Comparison of ENCODE assay signal across 10 cellular contexts in genomic region chr2:222796413-222797103, GRCh38.
DNase-seq lines count a peak whose midpoint lies in the region; ATAC-seq, FAIRE-seq and TF ChIP-seq lines count a peak whose summit lies in the region.
"Had no signal": no experiment of that assay in that cellular context is flagged by ENCODE, and none has a peak within 500 bp of the region (broad histone marks: within the 10 kb centered on the region; RNA-seq: fewer than 3 reads in every experiment).

No MANE protein-coding gene starts in this region.

- H2AFZ ChIP-seq in SK-N-SH (ENCODE audit: low read depth) (no peak overlapping the region), Karpas-422 (ENCODE audit: low read length) (no peak overlapping the region)

- intact Hi-C loops in ascending aorta (cut with DNase I) (no loop called here), left colon (cut with DNase I, micrococcal nuclease) (loop anchor here in 1 of 2 donors (10.0 kb wide), 1 partner anchor 92 kb away; no protein-coding TSS in a partner anchor)

- H3K4me1 ChIP-seq in SK-N-SH (ENCODE audit: control insufficient read depth in 1 of 2, insufficient read depth in 2 of 2, low read depth in 1 of 2, low read length in 1 of 2) (peaks cover 0 to 5% of the 10 kb centered on the region in 2 experiments; a peak in 3 of 4 replicates), ascending aorta (peaks cover 0 to 29% of the 10 kb centered on the region in 2 donors), Karpas-422 (ENCODE audit: low read length) (peaks cover 52% of the 10 kb centered on the region)

- H4K20me1 ChIP-seq in SK-N-SH (ENCODE audit: insufficient read depth) (no peaks in the 10 kb centered on the region), Karpas-422 (ENCODE audit: insufficient read depth, low read depth, low read length) (no peaks in the 10 kb centered on the region)

- DNase-seq in SK-N-SH (no peak), ascending aorta (ENCODE audit: low spot score in 2 of 2) (no peak), left colon (peak; percentile 24 to 58), Karpas-422 (no peak), urothelium cell line (ENCODE audit: low spot score) (no peak)
- DNase-seq: activated CD4-positive, alpha-beta T cell treated with anti-CD3 and anti-CD28 coated beads for 4 hours had no signal

- H3K9me3 ChIP-seq in SK-N-SH (no peaks in the 10 kb centered on the region), ascending aorta (no peaks in the 10 kb centered on the region), Karpas-422 (ENCODE audit: low read length) (no peaks in the 10 kb centered on the region)

- TF ChIP-seq CTCF in SK-N-SH (IDR thresholded peaks at IDR 0.05) = no peak
- no peak for TF ChIP-seq CTCF in ascending aorta (IDR thresholded peaks at IDR 0.05)

- CTCF ChIA-PET in SK-N-SH (lab: Yijun Ruan, JAX) = interaction anchor here (0.6 to 3.0 kb wide), 18 partner anchors 11 to 143 kb away, joined by 3 to 12 read pairs (median 4); partner anchors contain the start of gene ACSL3

- no peak overlapping the region for H3K4me2 ChIP-seq in SK-N-SH
- H3K4me2 ChIP-seq in Karpas-422 (ENCODE audit: low read depth, low read length, poor library complexity, severe bottlenecking) = no peak overlapping the region

- H3K79me2 ChIP-seq in SK-N-SH (ENCODE audit: insufficient read depth) (no peaks in the 10 kb centered on the region), Karpas-422 (ENCODE audit: low read length) (no peaks in the 10 kb centered on the region)

- no peaks in the 10 kb centered on the region for H3K9me2 ChIP-seq in SK-N-SH
- H3K9me2 ChIP-seq in Karpas-422 (replicated peaks; ENCODE audit: insufficient read depth, low read length) = no peaks in the 10 kb centered on the region

- no peak overlapping the region for H3K4me3 ChIP-seq in SK-N-SH (ENCODE audit: low read depth in 2 of 2, low read length in 1 of 2)
- H3K4me3 ChIP-seq in ascending aorta = no peak overlapping the region
- no peak overlapping the region for H3K4me3 ChIP-seq in Karpas-422 (ENCODE audit: low read length)

- ATAC-seq in SK-N-SH treated with all-trans-retinoic acid at 6 μM for 48 hours (0 out of 3 replicates have a peak, but pooled peaks have one; percentile 16), left colon (peak; percentile 73), HG02678 (IDR thresholded peaks at IDR 0.05; ENCODE audit: unreplicated experiment) (no peak)

- no peak overlapping the region for H3K27ac ChIP-seq in SK-N-SH (ENCODE audit: low read depth in 2 of 2, low read length in 1 of 2)
- peak overlapping the region; percentile 45 to 54 for H3K27ac ChIP-seq in ascending aorta
- peak overlapping the region; percentile 1 for H3K27ac ChIP-seq in temporal lobe (ENCODE audit: low read depth, low read length)
- H3K27ac ChIP-seq in Karpas-422 (ENCODE audit: low read length) = no peak overlapping the region

- no peak for FAIRE-seq in urothelium cell line (lab: Jason Lieb, UNC)
- FAIRE-seq: H54 had no signal

- H3K9ac ChIP-seq in SK-N-SH (no peak overlapping the region), Karpas-422 (ENCODE audit: low read length) (no peak overlapping the region)

- 75% methylated on average over 5 of the region's 5 CpGs for WGBS in SK-N-SH (ENCODE audit: low lambda C conversion rate)

- TF ChIP-seq EP300 in SK-N-SH (IDR thresholded peaks at IDR 0.05; ENCODE audit: borderline replicate concordance in 1 of 2, low read depth in 1 of 2, low read length in 1 of 2) = no peak

- H3F3A ChIP-seq in SK-N-SH (replicated peaks; ENCODE audit: insufficient read depth) = peaks cover 5% of the 10 kb centered on the region

- H3K36me3 ChIP-seq in SK-N-SH (replicated peaks in 1 of 2; ENCODE audit: control insufficient read depth in 1 of 2, insufficient read depth in 2 of 2, low read length in 1 of 2) (no peaks in the 10 kb centered on the region), ascending aorta (no peaks in the 10 kb centered on the region), Karpas-422 (ENCODE audit: insufficient read depth, low read length) (no peaks in the 10 kb centered on the region)

- H3K27me3 ChIP-seq in SK-N-SH (ENCODE audit: insufficient read depth) = no peaks in the 10 kb centered on the region
- H3K27me3 ChIP-seq in ascending aorta = no peaks in the 10 kb centered on the region
- no peaks in the 10 kb centered on the region for H3K27me3 ChIP-seq in Karpas-422 (ENCODE audit: low read length)

- POLR2A ChIA-PET in SK-N-SH (lab: Yijun Ruan, JAX) = no interaction called here

- no peak for TF ChIP-seq RAD21 in SK-N-SH (IDR thresholded peaks at IDR 0.05; ENCODE audit: low read length)

TF ChIP-seq in SK-N-SH treated with all-trans-retinoic acid at 6 μM for 48 hours, 23 proteins besides CTCF, POLR2A, EP300 and RAD21:
- no peak for TF ChIP-seq ZNF8 (CRISPR knock-in tag; IDR thresholded peaks at IDR 0.05)
- TF ChIP-seq ZFP3 (CRISPR knock-in tag; IDR thresholded peaks at IDR 0.05) = no peak
TF ChIP-seq in SK-N-SH treated with all-trans-retinoic acid at 6 μM for 48 hours: peak in this region for 0.

TF ChIP-seq in SK-N-SH, 30 proteins besides CTCF, POLR2A, EP300 and RAD21:
- TF ChIP-seq YY1 (IDR thresholded peaks at IDR 0.05; ENCODE audit: low read depth) (no peak), CHD2 (IDR thresholded peaks at IDR 0.05; ENCODE audit: low read length, partially characterized antibody) (no peak), NFIC (IDR thresholded peaks at IDR 0.05; ENCODE audit: borderline replicate concordance) (no peak), TCF12 (IDR thresholded peaks at IDR 0.05) (no peak)

Comparison
In these comparisons a context has a peak if more than half of its experiments do, and no peak if none do; other contexts are left out.
1. DNase-seq: peak in left colon (2 of 2); none in SK-N-SH (single experiment), ascending aorta (0 of 2), Karpas-422 (single experiment) and urothelium cell line (single experiment).
2. H3K27ac ChIP-seq: peak in ascending aorta (2 of 2) and temporal lobe (single experiment); none in SK-N-SH (0 of 2) and Karpas-422 (single experiment).